41 cellular contexts compared by ENCODE assay signal in genomic region chr5:97090944-97091343, GRCh38. TPM values are rescaled to one million over a fixed set of nuclear protein-coding genes. Genes with fewer than 3 reads are reported as not detected.
"Had no signal": no experiment of that assay in that cellular context is flagged by ENCODE, and none has a peak within 500 bp of the region (broad histone marks: within the 10 kb centered on the region; RNA-seq: fewer than 3 reads in every experiment).

No MANE protein-coding gene starts in this region.

- H3K27me3 ChIP-seq: adrenal gland, ascending aorta, body of pancreas, brain microvascular endothelial cell, breast epithelium had no signal

- H3K36me3 ChIP-seq: adrenal gland, ascending aorta, brain microvascular endothelial cell, breast epithelium had no signal

- H3K27me3 Mint-ChIP-seq: activated naive CD4-positive, alpha-beta T cell treated with anti-CD3 and anti-CD28 coated beads, Interleukin-2, amount 50 U/mL, for 24 hours; activated naive CD8-positive, alpha-beta T cell; activated T-helper 17 cell treated with anti-CD3 and anti-CD28 coated beads, Interleukin-2, amount 50 U/mL, for 72 hours; brain; central memory CD8-positive, alpha-beta T cell had no signal

- H3K9me3 ChIP-seq: adrenal gland, ascending aorta, body of pancreas, breast epithelium had no signal

- H3K27ac ChIP-seq: adrenal gland, ascending aorta, body of pancreas, brain microvascular endothelial cell, breast epithelium had no signal

- H3K36me3 Mint-ChIP-seq: activated naive CD4-positive, alpha-beta T cell treated with anti-CD3 and anti-CD28 coated beads, Interleukin-2, amount 50 U/mL, for 24 hours; activated naive CD4-positive, alpha-beta T cell treated with anti-CD3 and anti-CD28 coated beads, Interleukin-2, amount 50 U/mL, for 72 hours; activated naive CD8-positive, alpha-beta T cell treated with anti-CD3 and anti-CD28 coated beads for 36 hours; brain had no signal

- H3K4me3 ChIP-seq: adrenal gland, ascending aorta, body of pancreas, breast epithelium had no signal

- ATAC-seq: activated naive CD4-positive, alpha-beta T cell treated with anti-CD3 and anti-CD28 coated beads, Interleukin-2, amount 50 U/mL, for 72 hours; activated naive CD8-positive, alpha-beta T cell treated with anti-CD3 and anti-CD28 coated beads, Interleukin-2, amount 50 U/mL, for 24 hours; activated T-cell treated with anti-CD3 and anti-CD28 coated beads, Interleukin-2, amount 50 U/mL, for 4 hours; activated T-cell treated with anti-CD3 and anti-CD28 coated beads, Interleukin-2, amount 50 U/mL, for 72 hours; activated T-helper 17 cell treated with anti-CD3 and anti-CD28 coated beads, Interleukin-2, amount 50 U/mL, for 72 hours; body of pancreas had no signal

- H3K9me3 Mint-ChIP-seq: activated naive CD4-positive, alpha-beta T cell treated with anti-CD3 and anti-CD28 coated beads for 36 hours; activated naive CD4-positive, alpha-beta T cell treated with anti-CD3 and anti-CD28 coated beads, Interleukin-2, amount 10 ng/mL, durations not matched to agents 7 days and 5 days; activated naive CD4-positive, alpha-beta T cell treated with anti-CD3 and anti-CD28 coated beads, Interleukin-2, amount 50 U/mL, for 24 hours; activated naive CD4-positive, alpha-beta T cell treated with anti-CD3 and anti-CD28 coated beads, Interleukin-2, amount 50 U/mL, for 72 hours; activated naive CD8-positive, alpha-beta T cell treated with anti-CD3 and anti-CD28 coated beads for 36 hours; activated naive CD8-positive, alpha-beta T cell treated with anti-CD3 and anti-CD28 coated beads, Interleukin-2, amount 10 ng/mL, durations not matched to agents 7 days and 5 days; activated naive CD8-positive, alpha-beta T cell treated with anti-CD3 and anti-CD28 coated beads, Interleukin-2, amount 50 U/mL, for 24 hours; activated T-cell treated with anti-CD3 and anti-CD28 coated beads, Interleukin-2, amount 50 U/mL, for 24 hours; activated T-cell treated with anti-CD3 and anti-CD28 coated beads, Interleukin-2, amount 50 U/mL, for 4 hours; activated T-cell treated with anti-CD3 and anti-CD28 coated beads, Interleukin-2, amount 50 U/mL, for 72 hours; activated T-helper 1 cell treated with anti-CD3 and anti-CD28 coated beads, Interleukin-12 subunit alpha, Interleukin-12 subunit beta, Interleukin-2, Interleukin-4 antibody, amounts not matched to agents 30 ng/mL and 10 ng/mL and 1 ng/mL, durations not matched to agents 14 hours and 24 hours and 36 hours; activated T-helper 17 cell treated with anti-CD3 and anti-CD28 coated beads, Interleukin-2, amount 50 U/mL, for 72 hours; activated T-helper 2 cell treated with anti-CD3 and anti-CD28 coated beads, Interferon-gamma antibody, Interleukin-2, Interleukin-4, amounts not matched to agents 10 μg/mL and 5 μg/mL and 100 μg/mL, durations not matched to agents 14 hours and 24 hours and 36 hours; brain; central memory CD8-positive, alpha-beta T cell had no signal

- H3K4me3 Mint-ChIP-seq: activated naive CD4-positive, alpha-beta T cell treated with anti-CD3 and anti-CD28 coated beads for 36 hours; activated naive CD4-positive, alpha-beta T cell treated with anti-CD3 and anti-CD28 coated beads, Interleukin-2, amount 10 ng/mL, durations not matched to agents 7 days and 5 days; activated naive CD4-positive, alpha-beta T cell treated with anti-CD3 and anti-CD28 coated beads, Interleukin-2, amount 50 U/mL, for 24 hours; activated naive CD8-positive, alpha-beta T cell; activated naive CD8-positive, alpha-beta T cell treated with anti-CD3 and anti-CD28 coated beads for 36 hours; activated naive CD8-positive, alpha-beta T cell treated with anti-CD3 and anti-CD28 coated beads, Interleukin-2, amount 10 ng/mL, durations not matched to agents 7 days and 5 days; activated naive CD8-positive, alpha-beta T cell treated with anti-CD3 and anti-CD28 coated beads, Interleukin-2, amount 50 U/mL, for 24 hours; activated T-cell treated with anti-CD3 and anti-CD28 coated beads, Interleukin-2, amount 50 U/mL, for 24 hours; activated T-cell treated with anti-CD3 and anti-CD28 coated beads, Interleukin-2, amount 50 U/mL, for 4 hours; activated T-cell treated with anti-CD3 and anti-CD28 coated beads, Interleukin-2, amount 50 U/mL, for 72 hours; activated T-helper 1 cell treated with anti-CD3 and anti-CD28 coated beads, Interleukin-12 subunit alpha, Interleukin-12 subunit beta, Interleukin-2, Interleukin-4 antibody, amounts not matched to agents 30 ng/mL and 10 ng/mL and 1 ng/mL, durations not matched to agents 14 hours and 24 hours and 36 hours; activated T-helper 17 cell treated with anti-CD3 and anti-CD28 coated beads, Interleukin-2, amount 50 U/mL, for 72 hours; brain; central memory CD8-positive, alpha-beta T cell had no signal

- DNase-seq: activated effector memory CD4-positive, alpha-beta T cell treated with anti-CD3 and anti-CD28 coated beads, Interleukin-2, amount 50 U/mL, for 16 hours; activated effector memory CD4-positive, alpha-beta T cell treated with Interleukin-2 at 50 U/mL for 16 hours; activated gamma-delta T cell; activated gamma-delta T cell treated with Interleukin-2 at 50 U/mL for 16 hours; activated naive CD4-positive, alpha-beta T cell; activated naive CD4-positive, alpha-beta T cell treated with anti-CD3 and anti-CD28 coated beads for 36 hours; activated naive CD4-positive, alpha-beta T cell treated with anti-CD3 and anti-CD28 coated beads, Interleukin-2, amount 10 ng/mL, durations not matched to agents 7 days and 5 days; activated naive CD4-positive, alpha-beta T cell treated with anti-CD3 and anti-CD28 coated beads, Interleukin-2, amount 50 U/mL, for 16 hours; activated naive CD4-positive, alpha-beta T cell treated with Interleukin-2 at 50 U/mL for 16 hours; activated naive CD8-positive, alpha-beta T cell treated with anti-CD3 and anti-CD28 coated beads for 36 hours; activated naive CD8-positive, alpha-beta T cell treated with anti-CD3 and anti-CD28 coated beads, Interleukin-2, amount 10 ng/mL, durations not matched to agents 7 days and 5 days; activated naive CD8-positive, alpha-beta T cell treated with anti-CD3 and anti-CD28 coated beads, Interleukin-2, amount 50 U/mL, for 24 hours; activated T-cell treated with anti-CD3 and anti-CD28 coated beads, Interleukin-2, amount 50 U/mL, for 1 hour; activated T-cell treated with anti-CD3 and anti-CD28 coated beads, Interleukin-2, amount 50 U/mL, for 24 hours; activated T-cell treated with anti-CD3 and anti-CD28 coated beads, Interleukin-2, amount 50 U/mL, for 4 hours; activated T-cell treated with anti-CD3 and anti-CD28 coated beads, Interleukin-2, amount 50 U/mL, for 48 hours; activated T-cell treated with anti-CD3 and anti-CD28 coated beads, Interleukin-2, amount 50 U/mL, for 72 hours; adrenal gland; amniotic stem cell; amygdala; anterior cingulate cortex; aorta; body of pancreas; brain microvascular endothelial cell; caudate nucleus; central memory CD4-positive, alpha-beta T cell; cerebellar nuclear complex had no signal

- H3K4me1 ChIP-seq: adrenal gland, ascending aorta, body of pancreas, breast epithelium had no signal

- FAIRE-seq: astrocyte, bronchial epithelial cell had no signal

- H3K27ac Mint-ChIP-seq: activated naive CD4-positive, alpha-beta T cell treated with anti-CD3 and anti-CD28 coated beads for 36 hours; activated naive CD4-positive, alpha-beta T cell treated with anti-CD3 and anti-CD28 coated beads, Interleukin-2, amount 10 ng/mL, durations not matched to agents 7 days and 5 days; activated naive CD4-positive, alpha-beta T cell treated with anti-CD3 and anti-CD28 coated beads, Interleukin-2, amount 50 U/mL, for 24 hours; activated naive CD4-positive, alpha-beta T cell treated with anti-CD3 and anti-CD28 coated beads, Interleukin-2, amount 50 U/mL, for 72 hours; activated naive CD8-positive, alpha-beta T cell; activated naive CD8-positive, alpha-beta T cell treated with anti-CD3 and anti-CD28 coated beads for 36 hours; activated naive CD8-positive, alpha-beta T cell treated with anti-CD3 and anti-CD28 coated beads, Interleukin-2, amount 10 ng/mL, durations not matched to agents 7 days and 5 days; activated naive CD8-positive, alpha-beta T cell treated with anti-CD3 and anti-CD28 coated beads, Interleukin-2, amount 50 U/mL, for 24 hours; activated T-cell treated with anti-CD3 and anti-CD28 coated beads, Interleukin-2, amount 50 U/mL, for 24 hours; activated T-cell treated with anti-CD3 and anti-CD28 coated beads, Interleukin-2, amount 50 U/mL, for 72 hours; activated T-helper 1 cell treated with anti-CD3 and anti-CD28 coated beads, Interleukin-12 subunit alpha, Interleukin-12 subunit beta, Interleukin-2, Interleukin-4 antibody, amounts not matched to agents 30 ng/mL and 10 ng/mL and 1 ng/mL, durations not matched to agents 14 hours and 24 hours and 36 hours; activated T-helper 17 cell treated with anti-CD3 and anti-CD28 coated beads, Interleukin-2, amount 50 U/mL, for 72 hours; activated T-helper 2 cell treated with anti-CD3 and anti-CD28 coated beads, Interferon-gamma antibody, Interleukin-2, Interleukin-4, amounts not matched to agents 10 μg/mL and 5 μg/mL and 100 μg/mL, durations not matched to agents 14 hours and 24 hours and 36 hours; brain had no signal

RNA-seq across cellular contexts. Expression of gene LIX1, which starts 51.5 kb away (rescaled TPM):
- total RNA-seq: activated naive CD4-positive, alpha-beta T cell treated with anti-CD3 and anti-CD28 coated beads for 36 hours; activated naive CD4-positive, alpha-beta T cell treated with anti-CD3 and anti-CD28 coated beads, Interleukin-2, amount 50 U/mL, for 72 hours; activated naive CD8-positive, alpha-beta T cell treated with anti-CD3 and anti-CD28 coated beads for 36 hours; activated naive CD8-positive, alpha-beta T cell treated with anti-CD3 and anti-CD28 coated beads, Interleukin-2, amount 10 ng/mL, durations not matched to agents 7 days and 5 days; activated T-cell treated with anti-CD3 and anti-CD28 coated beads, Interleukin-2, amount 50 U/mL, for 4 hours; activated T-cell treated with anti-CD3 and anti-CD28 coated beads, Interleukin-2, amount 50 U/mL, for 72 hours; activated T-helper 1 cell treated with anti-CD3 and anti-CD28 coated beads, Interleukin-12 subunit alpha, Interleukin-12 subunit beta, Interleukin-2, Interleukin-4 antibody, amounts not matched to agents 30 ng/mL and 10 ng/mL and 1 ng/mL, durations not matched to agents 14 hours and 24 hours and 36 hours; activated T-helper 17 cell treated with anti-CD3 and anti-CD28 coated beads, Interleukin-2, amount 50 U/mL, for 72 hours; activated T-helper 2 cell treated with anti-CD3 and anti-CD28 coated beads, Interferon-gamma antibody, Interleukin-2, Interleukin-4, amounts not matched to agents 10 μg/mL and 5 μg/mL and 100 μg/mL, durations not matched to agents 14 hours and 24 hours and 36 hours; adrenal gland; aorta; ascending aorta; bronchial epithelial cell; cardiac septum had no signal
- polyA plus RNA-seq: adipose tissue, aorta had no signal
